Comparison of ENCODE assay signal across 8 cellular contexts in the genomic region with DNA sequence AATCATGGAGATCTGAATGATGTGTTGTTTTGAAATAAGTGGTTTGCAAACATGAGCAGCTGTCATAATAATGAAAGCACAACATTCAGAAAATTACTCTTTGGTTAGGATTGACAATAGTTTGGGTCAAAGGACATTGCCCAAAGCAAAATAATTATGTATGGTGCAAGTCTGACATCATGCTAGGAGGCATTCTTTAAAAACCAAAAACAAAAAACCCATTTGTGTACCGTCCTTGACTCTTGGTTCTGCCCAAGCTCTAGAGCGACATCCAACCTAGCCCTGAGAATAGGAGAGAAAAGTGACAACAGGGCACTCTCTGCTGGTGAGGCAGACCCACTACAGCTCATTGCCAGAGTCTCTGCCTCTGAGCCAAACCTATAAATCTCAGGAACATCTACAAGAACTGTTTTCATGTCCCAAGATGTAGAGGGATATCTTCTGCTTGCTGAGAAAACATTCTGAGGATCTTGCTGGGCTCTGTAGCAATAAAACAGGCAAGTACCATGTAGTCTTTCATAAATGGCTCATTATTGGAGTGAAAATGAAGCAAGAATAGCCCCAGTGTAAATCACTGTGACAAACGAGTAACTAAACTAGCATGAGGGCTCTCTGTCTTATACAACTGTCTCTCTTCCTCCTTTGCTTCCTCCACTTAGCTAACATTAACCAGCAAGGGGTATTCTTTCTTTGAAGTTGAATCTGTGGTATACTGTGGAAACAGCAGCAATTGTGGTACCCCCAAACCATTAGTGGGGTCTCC.
DNase-seq lines count a peak whose midpoint lies in the region; ATAC-seq, FAIRE-seq and TF ChIP-seq lines count a peak whose summit lies in the region.

No MANE protein-coding gene starts in this region.

- peak; percentile 23 for TF ChIP-seq CTCF in AG04449 (IDR thresholded peaks at IDR 0.05; ENCODE audit: insufficient read depth, low read length, missing control alignments)
- peak; percentile 66 for TF ChIP-seq CTCF in choroid plexus epithelial cell (conservative IDR thresholded peaks at IDR 0.05; ENCODE audit: low read depth, low read length)

- H3K27ac ChIP-seq in mesendoderm (ENCODE audit: low read depth, low read length), result no peak overlapping the region

- H3K9ac ChIP-seq in mesendoderm (ENCODE audit: low read length), result no peak overlapping the region

- H2AK5ac ChIP-seq in mesendoderm (ENCODE audit: low read length), result no peak overlapping the region

- ATAC-seq in GM18499 (IDR thresholded peaks at IDR 0.05; ENCODE audit: insufficient read depth, unreplicated experiment), result peak; percentile 32
- ATAC-seq in HG02852 (IDR thresholded peaks at IDR 0.05; ENCODE audit: unreplicated experiment), result peak; percentile 36

- H4K8ac ChIP-seq in mesendoderm (ENCODE audit: low read depth, low read length), result no peak overlapping the region

- no peak overlapping the region for H3K56ac ChIP-seq in mesendoderm (ENCODE audit: low read length)

- POLR2A ChIA-PET in AG04449 (lab: Yijun Ruan, JAX), result no interaction called here

- H3K36me3 ChIP-seq in mesendoderm (ENCODE audit: control insufficient read depth, insufficient read depth, low read length), result no peaks in the 10 kb centered on the region

- H3K4me3 ChIP-seq in AG04449 (ENCODE audit: low read depth, low read length) (no peak overlapping the region), choroid plexus epithelial cell (ENCODE audit: low read depth, low read length) (no peak overlapping the region), mesendoderm (ENCODE audit: low read length) (no peak overlapping the region)

- H3K4me2 ChIP-seq in mesendoderm (ENCODE audit: low read length), result no peak overlapping the region

- H2BK5ac ChIP-seq in mesendoderm (ENCODE audit: low read length), result no peak overlapping the region

- no peak overlapping the region for H2BK15ac ChIP-seq in mesendoderm (replicated peaks; ENCODE audit: low read depth)

- DNase-seq in AG04449 (ENCODE audit: low read depth, low spot score), result no peak
- DNase-seq in NCI-H1694 treated with DMSO at 0.1 percent for 48 hours (lab: John Stamatoyannopoulos, UW), result peak; percentile 57
- peak; percentile 53 for DNase-seq in choroid plexus epithelial cell (ENCODE audit: low read depth)
- peak; percentile 66 for DNase-seq in mesendoderm
- peak; percentile 59 for DNase-seq in ureter (ENCODE audit: low spot score)

- peak; percentile 80 for FAIRE-seq in TTC549 (lab: Jason Lieb, UNC)

- no peaks in the 10 kb centered on the region for H3K79me2 ChIP-seq in mesendoderm (ENCODE audit: control insufficient read depth, insufficient read depth, low read length)

- no peak overlapping the region for H3K4ac ChIP-seq in mesendoderm (ENCODE audit: low read depth, low read length)

- CTCF ChIA-PET in AG04449 (lab: Yijun Ruan, JAX), result interaction anchor here (0.8 to 9.9 kb wide), 4 partner anchors 15 to 1396 kb away, joined by 3 to 83 read pairs (median 4); no protein-coding TSS in a partner anchor

- H2BK120ac ChIP-seq in mesendoderm (ENCODE audit: low read depth, low read length), result no peak overlapping the region

- WGBS in mesendoderm (ENCODE audit: extremely low coverage, insufficient coverage, low lambda C conversion rate), result no CpG with 5 or more reads among the region's 3 CpGs

- H3K79me1 ChIP-seq in mesendoderm (ENCODE audit: low read length), result no peaks in the 10 kb centered on the region

- no peak overlapping the region for H4K5ac ChIP-seq in mesendoderm (ENCODE audit: low read length)

- peaks cover 2% of the 10 kb centered on the region for H3K4me1 ChIP-seq in mesendoderm (ENCODE audit: control insufficient read depth, low read depth, low read length)

- no peak overlapping the region for H3K18ac ChIP-seq in mesendoderm (ENCODE audit: low read length)

- no peak overlapping the region for H3K23ac ChIP-seq in mesendoderm (ENCODE audit: low read length)

- no peaks in the 10 kb centered on the region for H3K27me3 ChIP-seq in mesendoderm (ENCODE audit: insufficient read depth, low read length, poor library complexity)
